9 cellular contexts compared by ENCODE assay signal in genomic region chr6:14804444-14805210, GRCh38.
DNase-seq lines count a peak whose midpoint lies in the region; ATAC-seq, FAIRE-seq and TF ChIP-seq lines count a peak whose summit lies in the region.
"Had no signal": no experiment of that assay in that cellular context is flagged by ENCODE, and none has a peak within 500 bp of the region (broad histone marks: within the 10 kb centered on the region; RNA-seq: fewer than 3 reads in every experiment).

No MANE protein-coding gene starts in this region.

- H3K36me3 ChIP-seq in HepG2 (replicated peaks in 1 of 2; ENCODE audit: control insufficient read depth in 1 of 2, insufficient read depth in 2 of 2, low read length in 2 of 2) = no peaks in the 10 kb centered on the region
- no peaks in the 10 kb centered on the region for H3K36me3 ChIP-seq in tibial nerve

- H3K4me2 ChIP-seq in HepG2 (ENCODE audit: low read depth, low read length) = peak overlapping the region; percentile 14; the same call in 1 of the 2 replicates
- H3K4me2 ChIP-seq: A549 had no signal

- H3K4me1 ChIP-seq in HepG2 (ENCODE audit: insufficient read depth, low read length) (peaks cover 8% of the 10 kb centered on the region; the same call in 1 of the 2 replicates), tibial nerve (peaks cover 0 to 41% (median 11%) of the 10 kb centered on the region in 4 donors)
- H3K4me1 ChIP-seq: A549 had no signal

- no peak overlapping the region for H3K9ac ChIP-seq in HepG2 (ENCODE audit: insufficient read depth, low read depth, low read length)

- POLR2A ChIA-PET in HepG2 (lab: Yijun Ruan, JAX) = no interaction called here

- intact Hi-C loops in HepG2 (cut with micrococcal nuclease; ENCODE audit: unreplicated experiment) = no loop called here

- no peak for FAIRE-seq in HepG2 (lab: Jason Lieb, UNC)
- FAIRE-seq: A549 had no signal

- H4K20me1 ChIP-seq in HepG2 (ENCODE audit: insufficient read depth, low read length) = no peaks in the 10 kb centered on the region

- H3K27me3 ChIP-seq in HepG2 (ENCODE audit: control insufficient read depth in 1 of 2, insufficient read depth in 2 of 2, low read length in 2 of 2) (peaks cover 3 to 4% of the 10 kb centered on the region in 2 experiments; a peak in 2 of 5 replicates), tibial nerve (no peaks in the 10 kb centered on the region)

- no peak for TF ChIP-seq EP300 in HepG2 (IDR thresholded peaks at IDR 0.05; ENCODE audit: low read depth in 2 of 2, low read length in 2 of 2)
- TF ChIP-seq EP300 in HepG2 (CRISPR knock-in tag; IDR thresholded peaks at IDR 0.05; ENCODE audit: borderline replicate concordance) = no peak
- peak in 1 of 2 donors; percentile 57 for TF ChIP-seq EP300 in tibial nerve (IDR thresholded peaks at IDR 0.05)

- ATAC-seq in HepG2 = peak; percentile 79
- ATAC-seq in HG03159 (IDR thresholded peaks at IDR 0.05; ENCODE audit: unreplicated experiment) = no peak
- ATAC-seq in HG03432 (IDR thresholded peaks at IDR 0.05; ENCODE audit: unreplicated experiment) = no peak
- ATAC-seq: A549 had no signal

- DNase-seq in NCI-H1417 (lab: John Stamatoyannopoulos, UW) = peak; percentile 46 to 79 (median 61)
- no peak for DNase-seq in NCI-H1417 treated with DMSO at 0.1 percent for 48 hours (lab: John Stamatoyannopoulos, UW)
- DNase-seq in cerebellum (ENCODE audit: low spot score) = peak; percentile 55
- DNase-seq in HepG2 (ENCODE audit: low spot score) = peak; percentile 54
- DNase-seq in tibial nerve (ENCODE audit: low spot score in 2 of 2) = peak; percentile 67 to 75
- no peak for DNase-seq in SIG-M5 (lab: John Stamatoyannopoulos, UW)

- TF ChIP-seq POLR2A in HepG2 (IDR thresholded peaks at IDR 0.05; ENCODE audit: insufficient read depth in 1 of 2, low read depth in 2 of 2, low read length in 2 of 2) = no peak
- no peak for TF ChIP-seq POLR2A in tibial nerve (IDR thresholded peaks at IDR 0.05)

- H3K9me3 ChIP-seq in HepG2 (ENCODE audit: low read length) = no peaks in the 10 kb centered on the region
- H3K9me3 ChIP-seq in tibial nerve = no peaks in the 10 kb centered on the region

- H3K4me3 ChIP-seq in HepG2 (replicated peaks in 1 of 3; ENCODE audit: insufficient read depth in 1 of 3, low read depth in 2 of 3, low read length in 3 of 3) (no peak overlapping the region), tibial nerve (no peak overlapping the region)
- H3K4me3 ChIP-seq: A549 had no signal

- BruUV-seq in HepG2 (replicated peaks; lab: Mats Ljungman, UMichigan) = no TSS peak

- 49% methylated on average over 11 of the region's 20 CpGs for WGBS in HepG2 (ENCODE audit: low lambda C conversion rate)
- 38 to 51% methylated on average over 7 to 20 of the region's 20 CpGs for WGBS in tibial nerve, 2 donors

- CTCF ChIA-PET in HepG2 (lab: Yijun Ruan, JAX; ENCODE audit: low intra/inter-chr PET ratio, low total read pairs) = no interaction called here

- H3K79me2 ChIP-seq in HepG2 (ENCODE audit: insufficient read depth, low read length) = no peaks in the 10 kb centered on the region

- no peak overlapping the region for H2AFZ ChIP-seq in HepG2 (ENCODE audit: low read length)

- TF ChIP-seq RAD21 in HepG2 (CRISPR knock-in tag; IDR thresholded peaks at IDR 0.05) = no peak

- no peak overlapping the region for H3K27ac ChIP-seq in HepG2 (ENCODE audit: extremely low read length, insufficient read depth, low read length)
- H3K27ac ChIP-seq in tibial nerve = peak overlapping the region in 3 of 4 donors; percentile 13 to 54 (median 45)
- H3K27ac ChIP-seq: A549 had no signal

- in situ Hi-C loops in HepG2 (cut with HindIII; ENCODE audit: extremely low pct_ligation_motif_present, low pct_unique_long_range_greater_than_20kb) = no loop called here

- TF ChIP-seq CTCF in HepG2 (CRISPR knock-in tag; IDR thresholded peaks at IDR 0.05) (no peak), tibial nerve (IDR thresholded peaks at IDR 0.05) (no peak)

TF ChIP-seq in HepG2, 621 proteins besides CTCF, POLR2A, EP300 and RAD21 (continues in another document):
- 0 out of 2 replicates have a peak, but pooled peaks have one; percentile 49 for TF ChIP-seq ZBTB10 (CRISPR knock-in tag; IDR thresholded peaks at IDR 0.05; ENCODE audit: borderline replicate concordance)
- TF ChIP-seq ZMYM4 (CRISPR knock-in tag; IDR thresholded peaks at IDR 0.05) = 0 out of 2 replicates have a peak, but pooled peaks have one; percentile 13
- no peak for TF ChIP-seq ZNF781 (CRISPR knock-in tag; IDR thresholded peaks at IDR 0.05; ENCODE audit: borderline replicate concordance, not compliant biosample characterization)
- TF ChIP-seq ZMYM3 (CRISPR knock-in tag; IDR thresholded peaks at IDR 0.05) = no peak
- no peak; the same call in 1 of the 2 replicates for TF ChIP-seq SALL1 (CRISPR knock-in tag; IDR thresholded peaks at IDR 0.05)
- peak; percentile 60 for TF ChIP-seq MAX (IDR thresholded peaks at IDR 0.05)
- 0 out of 2 replicates have a peak, but pooled peaks have one; percentile 3 for TF ChIP-seq THAP9 (CRISPR knock-in tag; IDR thresholded peaks at IDR 0.05; ENCODE audit: borderline replicate concordance)
- TF ChIP-seq TEAD3 (CRISPR knock-in tag; optimal IDR thresholded peaks at IDR 0.05; ENCODE audit: borderline replicate concordance) = peak; percentile 37
- peak; percentile 22; the same call in 1 of the 2 replicates for TF ChIP-seq ZFY (CRISPR knock-in tag; IDR thresholded peaks at IDR 0.05)
- peak; percentile 30; the same call in 1 of the 2 replicates for TF ChIP-seq HOXA3 (CRISPR knock-in tag; IDR thresholded peaks at IDR 0.05)
- 0 out of 2 replicates have a peak, but pooled peaks have one; percentile 16 for TF ChIP-seq ZNF292 (CRISPR knock-in tag; IDR thresholded peaks at IDR 0.05; ENCODE audit: borderline replicate concordance, low read depth)
- TF ChIP-seq ZNF260 (CRISPR knock-in tag; IDR thresholded peaks at IDR 0.05; ENCODE audit: borderline replicate concordance, low read depth) = no peak
- TF ChIP-seq E2F5 (CRISPR knock-in tag; conservative IDR thresholded peaks at IDR 0.05) = no peak
- 0 out of 2 replicates have a peak, but pooled peaks have one; percentile 20 for TF ChIP-seq ZNF547 (CRISPR knock-in tag; IDR thresholded peaks at IDR 0.05)
- no peak for TF ChIP-seq SIN3A (IDR thresholded peaks at IDR 0.05; ENCODE audit: borderline replicate concordance, low read depth, low read length)

Comparison
In these comparisons a context has a peak if more than half of its experiments do, and no peak if none do; other contexts are left out.
1. DNase-seq: peak in NCI-H1417 (3 of 3), cerebellum (single experiment), HepG2 (single experiment) and tibial nerve (2 of 2); none in NCI-H1417 treated with DMSO at 0.1 percent for 48 hours (single experiment) and SIG-M5 (single experiment).